In the genomic region with DNA sequence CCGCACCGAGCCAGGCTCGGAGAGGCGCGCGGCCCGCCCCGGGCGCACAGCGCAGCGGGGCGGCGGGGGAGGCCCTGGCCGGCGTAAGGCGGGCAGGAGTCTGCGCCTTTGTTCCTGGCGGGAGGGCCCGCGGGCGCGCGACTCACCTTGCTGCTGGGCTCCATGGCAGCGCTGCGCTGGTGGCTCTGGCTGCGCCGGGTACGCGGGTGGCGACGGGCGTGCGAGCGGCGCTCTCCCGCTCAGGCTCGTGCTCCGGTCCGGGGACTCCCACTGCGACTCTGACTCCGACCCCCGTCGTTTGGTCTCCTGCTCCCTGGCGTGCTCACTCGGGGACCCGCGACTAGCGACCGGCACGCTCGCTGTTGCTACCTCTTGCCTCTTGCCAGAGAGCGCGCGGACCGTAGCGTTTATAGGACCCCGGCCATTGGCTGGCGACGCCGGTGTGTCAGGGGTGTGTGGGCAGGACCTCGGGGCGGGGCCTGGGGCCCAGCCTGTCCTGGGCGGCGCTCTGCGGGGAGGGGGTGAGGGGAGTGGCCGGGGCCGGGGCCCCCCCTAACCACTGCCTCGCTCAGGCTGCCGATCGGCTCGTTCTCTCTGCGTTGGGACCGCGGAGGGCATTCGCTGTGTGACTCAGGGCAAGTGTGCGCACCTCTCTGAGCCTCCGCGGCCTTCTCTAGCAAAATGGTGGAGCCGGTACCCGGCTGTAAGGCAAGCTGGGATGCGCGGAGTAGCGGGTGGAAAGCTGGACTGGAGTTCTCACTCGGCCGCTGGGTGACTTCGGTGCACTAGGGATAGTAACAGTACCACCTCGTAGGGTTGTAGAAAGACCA, we compare ENCODE assay signal across 8 cellular contexts. TPM values are rescaled to one million over a fixed set of nuclear protein-coding genes. Genes with fewer than 3 reads are reported as not detected.
DNase-seq lines count a peak whose midpoint lies in the region; ATAC-seq and TF ChIP-seq lines count a peak whose summit lies in the region.

A gene (minus strand): TSS at position 381 of the 830 bp plus-strand sequence. CDS start 217 bp downstream, at position 164.

- peaks cover 47% of the 10 kb centered on the region for H3K4me1 Mint-ChIP-seq in activated CD8-positive, alpha-beta memory T cell treated with anti-CD3 and anti-CD28 coated beads, Interleukin-2, amount 10 ng/mL, durations not matched to agents 7 days and 5 days
- H3K4me1 Mint-ChIP-seq in mesothelial cell of epicardium: peaks cover 67% of the 10 kb centered on the region

- H3K27me3 Mint-ChIP-seq in activated CD8-positive, alpha-beta memory T cell treated with anti-CD3 and anti-CD28 coated beads, Interleukin-2, amount 10 ng/mL, durations not matched to agents 7 days and 5 days: peaks cover 8% of the 10 kb centered on the region
- no peaks in the 10 kb centered on the region for H3K27me3 Mint-ChIP-seq in mesothelial cell of epicardium (ENCODE audit: low read depth)

- H3K36me3 Mint-ChIP-seq in activated CD8-positive, alpha-beta memory T cell treated with anti-CD3 and anti-CD28 coated beads, Interleukin-2, amount 10 ng/mL, durations not matched to agents 7 days and 5 days: peaks cover 38% of the 10 kb centered on the region
- peaks cover 18% of the 10 kb centered on the region for H3K36me3 Mint-ChIP-seq in mesothelial cell of epicardium

- CTCF ChIA-PET in activated CD8-positive, alpha-beta memory T cell treated with anti-CD3 and anti-CD28 coated beads, Interleukin-2, amount 10 ng/mL, durations not matched to agents 7 days and 5 days (lab: Charles Lee): interaction anchor here (0.7 to 5.6 kb wide), 3 partner anchors 8 to 114 kb away, joined by 3 to 26 read pairs (median 12); no protein-coding TSS in a partner anchor

- TF ChIP-seq CTCF in mesothelial cell of epicardium (IDR thresholded peaks at IDR 0.05; ENCODE audit: unreplicated experiment): no peak

- H3K9me3 Mint-ChIP-seq in activated CD8-positive, alpha-beta memory T cell treated with anti-CD3 and anti-CD28 coated beads, Interleukin-2, amount 10 ng/mL, durations not matched to agents 7 days and 5 days (ENCODE audit: low read depth): no peaks in the 10 kb centered on the region
- no peaks in the 10 kb centered on the region for H3K9me3 Mint-ChIP-seq in mesothelial cell of epicardium

- peak within 1 kb of the TSS; percentile 99 for H3K27ac Mint-ChIP-seq in activated CD8-positive, alpha-beta memory T cell treated with anti-CD3 and anti-CD28 coated beads, Interleukin-2, amount 10 ng/mL, durations not matched to agents 7 days and 5 days
- peak within 1 kb of the TSS; percentile 96 for H3K27ac Mint-ChIP-seq in mesothelial cell of epicardium

- peak; percentile 68 for ATAC-seq in GM21367 (IDR thresholded peaks at IDR 0.05; ENCODE audit: unreplicated experiment)
- peak; percentile 87 for ATAC-seq in activated CD8-positive, alpha-beta memory T cell treated with anti-CD3 and anti-CD28 coated beads, Interleukin-2, amount 10 ng/mL, durations not matched to agents 7 days and 5 days

- DNase-seq in COLO829 (ENCODE audit: low spot score): peak; percentile 73
- DNase-seq in HT1080 (ENCODE audit: low read depth): peak; percentile 91
- peak; percentile 79 to 95 for DNase-seq in NOMO-1 (lab: John Stamatoyannopoulos, UW; ENCODE audit: unreplicated experiment in 2 of 2)
- peak; percentile 98 for DNase-seq in activated CD8-positive, alpha-beta memory T cell treated with anti-CD3 and anti-CD28 coated beads, Interleukin-2, amount 10 ng/mL, durations not matched to agents 7 days and 5 days
- DNase-seq in mesothelial cell of epicardium (ENCODE audit: low spot score in 2 of 2, unreplicated experiment in 2 of 2): peak; percentile 84 to 91
- DNase-seq in stimulated activated CD8-positive, alpha-beta memory T cell treated with anti-CD3 and anti-CD28 coated beads, Interleukin-15, amount 100 ng/mL, for 4 hours (ENCODE audit: low read depth in 2 of 2): peak; percentile 87 to 89

- in situ Hi-C loops in endometrial microvascular endothelial cells (cut with HindIII; ENCODE audit: inconsistent ontology term, low pct_unique_long_range_greater_than_20kb, low sequenced_read_pairs): no loop called here

- peak within 1 kb of the TSS; percentile 95 for H3K4me3 Mint-ChIP-seq in activated CD8-positive, alpha-beta memory T cell treated with anti-CD3 and anti-CD28 coated beads, Interleukin-2, amount 10 ng/mL, durations not matched to agents 7 days and 5 days
- peak within 1 kb of the TSS; percentile 96 for H3K4me3 Mint-ChIP-seq in mesothelial cell of epicardium

RNA-seq across cellular contexts. Expression of the gene that starts here (rescaled TPM):
- total RNA-seq in HT1080 (2014; rRNA removed; shearing (Covaris generic)): 166 and 204 TPM in 2 replicates
- polyA plus RNA-seq in HT1080 (2015; cell fraction: cytosol; rRNA removed): 199 and 260 TPM in 2 replicates
- 463 and 503 TPM in 2 replicates for polyA plus RNA-seq in HT1080 (2015; cell fraction: nucleus; rRNA removed)
- 100 to 1,000 TPM; 113 to 140 TPM for total RNA-seq in activated CD8-positive, alpha-beta memory T cell treated with anti-CD3 and anti-CD28 coated beads, Interleukin-2, amount 10 ng/mL, durations not matched to agents 7 days and 5 days
- total RNA-seq in endometrial microvascular endothelial cells (ENCODE audit: inconsistent ontology term) (39.0 TPM), mesothelial cell of epicardium (786 to 841 TPM (median 827 TPM) in 3 replicates)

Comparison
In these comparisons a context has a peak if more than half of its experiments do, and no peak if none do; other contexts are left out.
1. Peak in every context shown above with its lines: DNase-seq and ATAC-seq.